In genomic region chr4:13292372-13292771, GRCh38 we compare ENCODE assay signal across 9 cellular contexts.
"Had no signal": no experiment of that assay in that cellular context is flagged by ENCODE, and none has a peak within 500 bp of the region (broad histone marks: within the 10 kb centered on the region; RNA-seq: fewer than 3 reads in every experiment).

No MANE protein-coding gene starts in this region.

- DNase-seq: H9, HCEC 1CT, HFFc6, IMR-90, KBM-7 had no signal

- FAIRE-seq: H1, H54, HTR-8/SVneo had no signal

- ATAC-seq: GM23338 had no signal

- H3K4me3 ChIP-seq: GM23338 had no signal

- H2AFZ ChIP-seq: GM23338 had no signal

- H3K4me2 ChIP-seq: GM23338 had no signal
